Comparison of ENCODE assay signal across 9 cellular contexts in the genomic region with DNA sequence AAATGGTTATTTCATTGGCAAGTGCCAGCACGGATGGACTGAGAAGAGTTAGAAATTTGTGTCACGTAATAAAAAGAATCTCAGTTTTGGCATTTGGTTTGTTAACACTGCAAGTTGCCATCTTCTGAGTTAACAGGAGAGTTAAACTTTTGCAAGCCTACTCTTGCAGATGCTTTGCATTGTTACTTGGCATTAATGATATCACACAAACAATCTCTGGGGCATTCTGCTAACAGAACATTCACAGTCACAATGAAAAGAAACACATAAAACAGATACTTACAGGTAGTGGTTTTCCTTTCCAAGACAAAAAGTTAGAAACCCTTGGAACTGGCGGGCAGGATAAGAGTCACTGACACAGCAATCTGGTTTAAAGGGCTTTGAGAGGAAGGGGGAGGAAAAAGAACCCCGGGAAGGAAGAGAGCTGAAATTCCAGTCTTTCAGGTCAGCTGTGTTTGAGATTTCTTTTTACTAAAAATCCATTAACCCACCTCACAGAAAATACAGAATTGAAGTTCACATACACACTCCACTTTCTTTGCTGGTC. TPM values are rescaled to one million over a fixed set of nuclear protein-coding genes. Genes with fewer than 3 reads are reported as not detected.
A peak's percentile ranks its signal among the peaks of the same experiment; 100 is the strongest.
DNase-seq lines count a peak whose midpoint lies in the region; ATAC-seq and TF ChIP-seq lines count a peak whose summit lies in the region.
"Had no signal": no experiment of that assay in that cellular context is flagged by ENCODE, and none has a peak within 500 bp of the region (broad histone marks: within the 10 kb centered on the region; RNA-seq: fewer than 3 reads in every experiment).

No MANE protein-coding gene starts in this region.

- 51% methylated on average over 4 of the region's 4 CpGs for WGBS in SK-N-SH (ENCODE audit: low lambda C conversion rate)

- H3K27ac ChIP-seq in A673 (ENCODE audit: low read depth, low read length, poor library complexity, severe bottlenecking) (peak overlapping the region; percentile 13), SK-N-SH (ENCODE audit: low read depth in 2 of 2, low read length in 1 of 2) (peak overlapping the region in 1 of 2 experiments; percentile 87; a peak in 2 of 4 replicates), left ventricle myocardium inferior (replicated peaks) (peak overlapping the region; percentile 69), osteoblast (ENCODE audit: low read depth, low read length) (no peak overlapping the region)

- no peak overlapping the region for H3K9ac ChIP-seq in SK-N-SH

- ATAC-seq in GM19035 (IDR thresholded peaks at IDR 0.05; ENCODE audit: unreplicated experiment): no peak
- no peak for ATAC-seq in GM19351 (IDR thresholded peaks at IDR 0.05; ENCODE audit: unreplicated experiment)

- H4K20me1 ChIP-seq in SK-N-SH (ENCODE audit: insufficient read depth) (no peaks in the 10 kb centered on the region), osteoblast (ENCODE audit: insufficient read depth, low read length) (no peaks in the 10 kb centered on the region)

- H3K36me3 ChIP-seq in A673 (ENCODE audit: insufficient read depth, low read length, poor library complexity, severe bottlenecking) (no peaks in the 10 kb centered on the region), SK-N-SH (replicated peaks in 1 of 2; ENCODE audit: control insufficient read depth in 1 of 2, insufficient read depth in 2 of 2, low read length in 1 of 2) (no peaks in the 10 kb centered on the region), left ventricle myocardium inferior (no peaks in the 10 kb centered on the region), osteoblast (ENCODE audit: insufficient read depth, low read length) (no peaks in the 10 kb centered on the region)

- H2AFZ ChIP-seq in SK-N-SH (ENCODE audit: low read depth) (peak overlapping the region; percentile 50; the same call in 1 of the 2 replicates), osteoblast (ENCODE audit: low read length) (no peak overlapping the region)

- CTCF ChIA-PET in A673 (lab: Charles Lee) (no interaction called here), SK-N-SH (lab: Yijun Ruan, JAX) (interaction anchor here (1.3 to 1.8 kb wide), 3 partner anchors 9 to 225 kb away, joined by 3 to 4 read pairs (median 4); no protein-coding TSS in a partner anchor)

- TF ChIP-seq EP300 in SK-N-SH (IDR thresholded peaks at IDR 0.05; ENCODE audit: borderline replicate concordance in 1 of 2, low read depth in 1 of 2, low read length in 1 of 2): no peak

- H3K4me2 ChIP-seq in SK-N-SH (peak overlapping the region; percentile 52; the same call in 1 of the 2 replicates), osteoblast (ENCODE audit: insufficient read depth, low read length) (no peak overlapping the region)

- no TSS peak for BruUV-seq in A673 (replicated peaks; lab: Mats Ljungman, UMichigan)

- intact Hi-C loops in A673 (cut with micrococcal nuclease; ENCODE audit: unreplicated experiment) (no loop called here), left ventricle myocardium inferior (cut with micrococcal nuclease) (no loop called here)

- H3K9me3 ChIP-seq in A673 (ENCODE audit: low read depth, low read length, poor library complexity, severe bottlenecking) (no peaks in the 10 kb centered on the region), SK-N-SH (no peaks in the 10 kb centered on the region), left ventricle myocardium inferior (replicated peaks) (no peaks in the 10 kb centered on the region), osteoblast (ENCODE audit: low read depth, low read length) (no peaks in the 10 kb centered on the region)

- H3K27me3 ChIP-seq in A673 (replicated peaks; ENCODE audit: insufficient read depth, low read depth, low read length, poor library complexity) (no peaks in the 10 kb centered on the region), SK-N-SH (ENCODE audit: insufficient read depth) (no peaks in the 10 kb centered on the region), left ventricle myocardium inferior (ENCODE audit: low read depth) (no peaks in the 10 kb centered on the region), osteoblast (ENCODE audit: insufficient read depth, low read length) (peaks cover 10% of the 10 kb centered on the region)

- no peak for TF ChIP-seq CTCF in A673 (conservative IDR thresholded peaks at IDR 0.05; ENCODE audit: low read depth, low read length)
- no peak for TF ChIP-seq CTCF in SK-N-SH (IDR thresholded peaks at IDR 0.05)
- TF ChIP-seq CTCF in left ventricle myocardium inferior (IDR thresholded peaks at IDR 0.05; ENCODE audit: borderline replicate concordance): no peak
- no peak for TF ChIP-seq CTCF in osteoblast (IDR thresholded peaks at IDR 0.05; ENCODE audit: extremely low read depth, low read depth, low read length)

- H3K79me2 ChIP-seq in SK-N-SH (ENCODE audit: insufficient read depth) (no peaks in the 10 kb centered on the region), osteoblast (ENCODE audit: insufficient read depth, low read length) (no peaks in the 10 kb centered on the region)

- no peaks in the 10 kb centered on the region for H3K9me2 ChIP-seq in SK-N-SH

- DNase-seq in A673 (ENCODE audit: low spot score): no peak
- no peak for DNase-seq in SK-N-SH
- DNase-seq in left ventricle myocardium inferior: no peak
- DNase-seq in osteoblast (ENCODE audit: insufficient read length, low spot score, missing footprints): peak; percentile 8
- no peak for DNase-seq in AML-193 (lab: John Stamatoyannopoulos, UW)
- DNase-seq in stimulated activated CD4-positive, alpha-beta T cell treated with anti-CD3 and anti-CD28 coated beads, Interleukin-12 subunit alpha, Interleukin-12 subunit beta, amount 100 ng/mL, for 4 hours: no peak
- DNase-seq: activated CD4-positive, alpha-beta memory T cell treated with anti-CD3 and anti-CD28 coated beads, Interleukin-2, amount 10 ng/mL, durations not matched to agents 7 days and 5 days had no signal

- POLR2A ChIA-PET in A673 (lab: Charles Lee; ENCODE audit: low non-redundant PET): interaction anchor here (0.6 kb wide), 1 partner anchor 869 kb away, joined by 5 read pairs; no protein-coding TSS in a partner anchor
- POLR2A ChIA-PET in SK-N-SH (lab: Yijun Ruan, JAX): interaction anchor here (0.8 to 1.0 kb wide), 4 partner anchors 26 to 81 kb away, joined by 3 to 4 read pairs (median 4); no protein-coding TSS in a partner anchor

- H3K4me1 ChIP-seq in A673 (ENCODE audit: insufficient read depth, low read length, poor library complexity, severe bottlenecking) (peaks cover 27% of the 10 kb centered on the region), SK-N-SH (ENCODE audit: control insufficient read depth in 1 of 2, insufficient read depth in 2 of 2, low read depth in 1 of 2, low read length in 1 of 2) (peaks cover 5 to 35% of the 10 kb centered on the region in 2 experiments), left ventricle myocardium inferior (peaks cover 28% of the 10 kb centered on the region), osteoblast (ENCODE audit: insufficient read depth, low read length) (no peaks in the 10 kb centered on the region)

- no peaks in the 10 kb centered on the region for H3F3A ChIP-seq in SK-N-SH (replicated peaks; ENCODE audit: insufficient read depth)

- peak overlapping the region; percentile 23 for H3K4me3 ChIP-seq in A673 (ENCODE audit: low read depth, low read length, poor library complexity, severe bottlenecking)
- peak overlapping the region; percentile 5 to 31; a peak in 1 of 4 replicates for H3K4me3 ChIP-seq in SK-N-SH (ENCODE audit: low read depth in 2 of 2, low read length in 1 of 2)
- H3K4me3 ChIP-seq in left ventricle myocardium inferior: peak overlapping the region; percentile 53
- no peak overlapping the region for H3K4me3 ChIP-seq in osteoblast (ENCODE audit: insufficient read depth, low read length)

- TF ChIP-seq RAD21 in SK-N-SH (IDR thresholded peaks at IDR 0.05; ENCODE audit: low read length): no peak

TF ChIP-seq in SK-N-SH, 30 proteins besides CTCF, POLR2A, EP300 and RAD21:
- TF ChIP-seq GABPA (IDR thresholded peaks at IDR 0.05; ENCODE audit: low read depth) (no peak), GATA2 (CRISPR knock-in tag; IDR thresholded peaks at IDR 0.05) (peak; percentile 11; the same call in 1 of the 2 replicates), FOXJ3 (CRISPR knock-in tag; IDR thresholded peaks at IDR 0.05) (0 out of 2 replicates have a peak, but pooled peaks have one; percentile 3), EZH2phosphoT487 (IDR thresholded peaks at IDR 0.05; ENCODE audit: borderline replicate concordance, low read depth) (no peak), RFX5 (IDR thresholded peaks at IDR 0.05; ENCODE audit: low read length) (no peak)
- TF ChIP-seq, protein P1, sequence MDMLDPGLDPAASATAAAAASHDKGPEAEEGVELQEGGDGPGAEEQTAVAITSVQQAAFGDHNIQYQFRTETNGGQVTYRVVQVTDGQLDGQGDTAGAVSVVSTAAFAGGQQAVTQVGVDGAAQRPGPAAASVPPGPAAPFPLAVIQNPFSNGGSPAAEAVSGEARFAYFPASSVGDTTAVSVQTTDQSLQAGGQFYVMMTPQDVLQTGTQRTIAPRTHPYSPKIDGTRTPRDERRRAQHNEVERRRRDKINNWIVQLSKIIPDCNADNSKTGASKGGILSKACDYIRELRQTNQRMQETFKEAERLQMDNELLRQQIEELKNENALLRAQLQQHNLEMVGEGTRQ (IDR thresholded peaks at IDR 0.05; ENCODE audit: borderline replicate concordance, low read depth, low read length): no peak
- TF ChIP-seq, protein P2, sequence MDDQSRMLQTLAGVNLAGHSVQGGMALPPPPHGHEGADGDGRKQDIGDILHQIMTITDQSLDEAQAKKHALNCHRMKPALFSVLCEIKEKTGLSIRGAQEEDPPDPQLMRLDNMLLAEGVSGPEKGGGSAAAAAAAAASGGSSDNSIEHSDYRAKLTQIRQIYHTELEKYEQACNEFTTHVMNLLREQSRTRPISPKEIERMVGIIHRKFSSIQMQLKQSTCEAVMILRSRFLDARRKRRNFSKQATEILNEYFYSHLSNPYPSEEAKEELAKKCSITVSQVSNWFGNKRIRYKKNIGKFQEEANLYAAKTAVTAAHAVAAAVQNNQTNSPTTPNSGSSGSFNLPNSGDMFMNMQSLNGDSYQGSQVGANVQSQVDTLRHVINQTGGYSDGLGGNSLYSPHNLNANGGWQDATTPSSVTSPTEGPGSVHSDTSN (IDR thresholded peaks at IDR 0.05): no peak

RNA-seq across cellular contexts. Expression of a gene that starts 0.5 kb away (rescaled TPM):
- total RNA-seq in A673 (2021) (4.2 and 5.1 TPM in 2 replicates), left ventricle myocardium inferior (3.0 TPM), osteoblast (under 0.01 and 0.72 TPM in 2 replicates)
- polyA plus RNA-seq in SK-N-SH (2012; rRNA removed): 0.26 and 0.60 TPM in 2 replicates
- polyA plus RNA-seq in SK-N-SH (2012; cell fraction: cytosol; rRNA removed): 0.39 and 1.0 TPM in 2 replicates
- 0.83 and 1.5 TPM in 2 replicates for polyA plus RNA-seq in SK-N-SH (2012; cell fraction: nucleus; rRNA removed)
- total RNA-seq: activated CD4-positive, alpha-beta memory T cell treated with anti-CD3 and anti-CD28 coated beads, Interleukin-2, amount 10 ng/mL, durations not matched to agents 7 days and 5 days had no signal
